ENCODE assay signal across 21 cellular contexts in the genomic region with DNA sequence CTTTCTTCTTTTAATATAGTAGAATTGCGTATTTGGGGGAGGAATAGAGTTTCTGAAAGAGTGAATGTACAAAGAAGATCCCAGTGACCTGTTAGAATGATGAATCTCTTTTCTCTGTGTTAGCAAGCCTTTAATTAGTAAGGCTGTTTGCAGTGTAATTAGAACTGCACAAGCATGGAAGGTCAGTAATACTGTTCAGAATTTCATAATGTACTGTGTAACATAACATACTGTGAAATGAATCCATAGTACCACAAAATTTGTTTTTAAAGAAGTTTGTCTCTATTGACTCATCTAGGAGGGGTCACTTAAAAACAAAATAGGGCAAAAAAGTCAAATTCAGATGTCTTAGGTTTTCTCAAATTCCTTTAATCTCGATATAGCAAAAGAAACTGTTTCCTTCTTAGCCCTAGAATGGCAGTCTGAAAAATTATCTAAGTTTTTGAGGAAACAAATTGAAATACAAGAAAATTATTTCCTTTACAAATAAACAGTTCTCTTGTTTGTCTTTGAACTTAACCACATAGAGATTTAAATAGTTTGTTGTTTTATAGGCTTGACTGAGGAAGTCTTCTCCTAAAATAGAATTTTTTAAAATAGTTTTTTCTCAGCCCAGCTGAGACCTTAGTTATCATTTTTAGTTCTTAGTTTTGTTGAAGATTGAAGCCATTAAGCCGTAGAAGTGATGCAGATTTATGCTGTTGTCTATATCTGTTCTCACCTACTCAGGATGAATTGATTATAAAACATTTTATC.
DNase-seq lines count a peak whose midpoint lies in the region; ATAC-seq and FAIRE-seq lines count a peak whose summit lies in the region.
"Had no signal": no experiment of that assay in that cellular context is flagged by ENCODE, and none has a peak within 500 bp of the region (broad histone marks: within the 10 kb centered on the region; RNA-seq: fewer than 3 reads in every experiment).

No MANE protein-coding gene starts in this region.

- no peaks in the 10 kb centered on the region for H3K9me3 Mint-ChIP-seq in stimulated activated memory B cell treated with anti-CD40 and anti-IgM and Interleukin-4, amounts not matched to agents 10 μg/mL and 1 μg/mL and 100 μg/mL, for 72 hours
- H3K9me3 Mint-ChIP-seq: activated naive CD8-positive, alpha-beta T cell treated with anti-CD3 and anti-CD28 coated beads, Interleukin-2, amount 50 U/mL, for 24 hours; activated T-helper 2 cell treated with anti-CD3 and anti-CD28 coated beads, Interferon-gamma antibody, Interleukin-2, Interleukin-4, amounts not matched to agents 10 μg/mL and 5 μg/mL and 100 μg/mL, durations not matched to agents 14 hours and 24 hours and 36 hours; endodermal cell; nephron progenitor cell; stimulated activated naive CD8-positive, alpha-beta T cell treated with anti-CD3 and anti-CD28 coated beads, Interleukin-15, amount 100 ng/mL, for 72 hours had no signal

- peak overlapping the region; percentile 80 for H3K27ac Mint-ChIP-seq in stimulated activated memory B cell treated with anti-CD40 and anti-IgM and Interleukin-4, amounts not matched to agents 10 μg/mL and 1 μg/mL and 100 μg/mL, for 72 hours
- H3K27ac Mint-ChIP-seq: activated naive CD8-positive, alpha-beta T cell treated with anti-CD3 and anti-CD28 coated beads, Interleukin-2, amount 50 U/mL, for 24 hours; activated T-helper 2 cell treated with anti-CD3 and anti-CD28 coated beads, Interferon-gamma antibody, Interleukin-2, Interleukin-4, amounts not matched to agents 10 μg/mL and 5 μg/mL and 100 μg/mL, durations not matched to agents 14 hours and 24 hours and 36 hours; endodermal cell had no signal

- ATAC-seq in stimulated activated memory B cell treated with anti-CD40 and anti-IgM and Interleukin-4, amounts not matched to agents 10 μg/mL and 1 μg/mL and 100 μg/mL, for 72 hours = no peak
- ATAC-seq in HG02884 (IDR thresholded peaks at IDR 0.05; ENCODE audit: unreplicated experiment) = no peak
- ATAC-seq: activated naive CD8-positive, alpha-beta T cell treated with anti-CD3 and anti-CD28 coated beads, Interleukin-2, amount 50 U/mL, for 24 hours; left cardiac atrium; stimulated activated naive CD8-positive, alpha-beta T cell treated with anti-CD3 and anti-CD28 coated beads, Interleukin-15, amount 100 ng/mL, for 72 hours had no signal

- DNase-seq in GM18507 (ENCODE audit: extremely low spot score, insufficient read length, low read depth) = no peak
- peak; percentile 31 for DNase-seq in NCI-H146 (lab: John Stamatoyannopoulos, UW)
- DNase-seq in fibroblast of peridontal ligament (ENCODE audit: extremely low read depth) = peak; percentile 27
- no peak for DNase-seq in activated gamma-delta T cell treated with Interleukin-2 at 50 U/mL for 16 hours
- DNase-seq in activated naive CD4-positive, alpha-beta T cell treated with Interleukin-2 at 50 U/mL for 16 hours = no peak
- DNase-seq: activated CD4-positive, alpha-beta T cell treated with anti-CD3 and anti-CD28 coated beads for 4 hours; activated naive CD8-positive, alpha-beta T cell treated with anti-CD3 and anti-CD28 coated beads, Interleukin-2, amount 50 U/mL, for 24 hours; COR-L47; endodermal cell; glutamatergic neuron; left cardiac atrium; NCI-H1048; NCI-H2029; NCI-H345; nephron progenitor cell; stimulated activated naive CD8-positive, alpha-beta T cell treated with anti-CD3 and anti-CD28 coated beads, Interleukin-15, amount 100 ng/mL, for 72 hours; SW 1271; transverse colon had no signal

- peaks cover 52% of the 10 kb centered on the region for H3K4me1 Mint-ChIP-seq in stimulated activated memory B cell treated with anti-CD40 and anti-IgM and Interleukin-4, amounts not matched to agents 10 μg/mL and 1 μg/mL and 100 μg/mL, for 72 hours

- no peaks in the 10 kb centered on the region for H3K27me3 Mint-ChIP-seq in stimulated activated memory B cell treated with anti-CD40 and anti-IgM and Interleukin-4, amounts not matched to agents 10 μg/mL and 1 μg/mL and 100 μg/mL, for 72 hours
- H3K27me3 Mint-ChIP-seq: activated naive CD8-positive, alpha-beta T cell treated with anti-CD3 and anti-CD28 coated beads, Interleukin-2, amount 50 U/mL, for 24 hours; stimulated activated naive CD8-positive, alpha-beta T cell treated with anti-CD3 and anti-CD28 coated beads, Interleukin-15, amount 100 ng/mL, for 72 hours had no signal

- no peak overlapping the region for H3K4me3 Mint-ChIP-seq in stimulated activated memory B cell treated with anti-CD40 and anti-IgM and Interleukin-4, amounts not matched to agents 10 μg/mL and 1 μg/mL and 100 μg/mL, for 72 hours
- H3K4me3 Mint-ChIP-seq: activated naive CD8-positive, alpha-beta T cell treated with anti-CD3 and anti-CD28 coated beads, Interleukin-2, amount 50 U/mL, for 24 hours; endodermal cell; nephron progenitor cell; stimulated activated naive CD8-positive, alpha-beta T cell treated with anti-CD3 and anti-CD28 coated beads, Interleukin-15, amount 100 ng/mL, for 72 hours had no signal

- peak; percentile 49 for FAIRE-seq in GM18507 (lab: Jason Lieb, UNC)

- H3K36me3 Mint-ChIP-seq in stimulated activated memory B cell treated with anti-CD40 and anti-IgM and Interleukin-4, amounts not matched to agents 10 μg/mL and 1 μg/mL and 100 μg/mL, for 72 hours = peaks cover 19% of the 10 kb centered on the region

Comparison
In these comparisons a context has a peak if more than half of its experiments do, and no peak if none do; other contexts are left out.
1. DNase-seq: peak in NCI-H146 (single experiment) and fibroblast of peridontal ligament (single experiment); none in GM18507 (single experiment), activated gamma-delta T cell treated with Interleukin-2 at 50 U/mL for 16 hours (single experiment) and activated naive CD4-positive, alpha-beta T cell treated with Interleukin-2 at 50 U/mL for 16 hours (single experiment).